Comparison of ENCODE assay signal across 1 cellular context in genomic region chr5:140548300-140548688, GRCh38.
TF ChIP-seq lines count a peak whose summit lies in the region.

No MANE protein-coding gene starts in this region.

TF ChIP-seq in HepG2, 621 proteins besides CTCF, POLR2A, EP300 and RAD21:
- TF ChIP-seq ZNF441 (CRISPR knock-in tag; IDR thresholded peaks at IDR 0.05; ENCODE audit: borderline replicate concordance) = no peak
- TF ChIP-seq, protein P1, sequence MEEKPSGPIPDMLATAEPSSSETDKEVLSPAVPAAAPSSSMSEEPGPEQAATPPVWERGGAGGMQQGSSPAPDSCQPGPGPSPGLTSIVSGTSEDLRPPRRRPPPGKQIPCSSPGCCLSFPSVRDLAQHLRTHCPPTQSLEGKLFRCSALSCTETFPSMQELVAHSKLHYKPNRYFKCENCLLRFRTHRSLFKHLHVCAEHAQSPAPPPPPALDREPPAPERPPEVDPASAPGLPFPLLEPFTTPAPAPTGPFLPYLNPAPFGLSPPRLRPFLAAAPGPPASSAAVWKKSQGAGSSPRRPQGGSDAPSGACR (CRISPR knock-in tag; IDR thresholded peaks at IDR 0.05) = 0 out of 2 replicates have a peak, but pooled peaks have one; percentile 0
TF ChIP-seq in HepG2: peak in this region for 1.
